In genomic region chr20:4013041-4013440, GRCh38 we compare ENCODE assay signal across 18 cellular contexts. TPM values are rescaled to one million over a fixed set of nuclear protein-coding genes. Genes with fewer than 3 reads are reported as not detected.
DNase-seq lines count a peak whose midpoint lies in the region; ATAC-seq, FAIRE-seq and TF ChIP-seq lines count a peak whose summit lies in the region.
"Had no signal": no experiment of that assay in that cellular context is flagged by ENCODE, and none has a peak within 500 bp of the region (broad histone marks: within the 10 kb centered on the region; RNA-seq: fewer than 3 reads in every experiment).

No MANE protein-coding gene starts in this region.

- TF ChIP-seq EP300 in stomach (IDR thresholded peaks at IDR 0.05) = no peak

- H3K4me3 ChIP-seq in DND-41 (ENCODE audit: low read depth in 1 of 2, low read length in 2 of 2) (no peak overlapping the region), WI38 (ENCODE audit: low read depth, low read length) (peak overlapping the region; percentile 95), stomach (peak overlapping the region in 1 of 4 donors; percentile 68)
- H3K4me3 ChIP-seq: neural progenitor cell, SJCRH30 had no signal

- 0 out of 2 replicates have a peak overlapping the region, but pooled peaks have one; percentile 88 for H3K9ac ChIP-seq in DND-41 (ENCODE audit: low read depth, low read length)
- H3K9ac ChIP-seq: neural progenitor cell had no signal

- H2AFZ ChIP-seq in DND-41 (ENCODE audit: low read depth, low read length) = no peak overlapping the region
- H2AFZ ChIP-seq: neural progenitor cell had no signal

- TF ChIP-seq POLR2A in stomach (IDR thresholded peaks at IDR 0.05) = no peak

- peaks cover 21% of the 10 kb centered on the region for H4K20me1 ChIP-seq in DND-41 (ENCODE audit: insufficient read depth, low read length)

- H3K27me3 ChIP-seq in DND-41 (ENCODE audit: insufficient read depth, low read length, poor library complexity) (no peaks in the 10 kb centered on the region), stomach (no peaks in the 10 kb centered on the region)
- H3K27me3 ChIP-seq: SJCRH30 had no signal

- DNase-seq in DND-41 (no peak), frontal cortex (ENCODE audit: low spot score in 2 of 2) (no peak), stomach (no peak), ACHN (no peak), middle frontal gyrus (ENCODE audit: extremely low spot score, low spot score) (no peak), NK-92 (lab: John Stamatoyannopoulos, UW; ENCODE audit: unreplicated experiment) (no peak)
- DNase-seq: activated CD4-positive, alpha-beta T cell treated with anti-CD3 and anti-CD28 coated beads for 1 hour; activated CD8-positive, alpha-beta memory T cell treated with anti-CD3 and anti-CD28 coated beads, Interleukin-2, amount 50 U/mL, for 4 hours; Caco-2; effector CD4-positive, alpha-beta T cell; NCI-H1048; NCI-H526 treated with DMSO at 0.1 percent for 48 hours; SJCRH30; T1000 had no signal

- peaks cover 69% of the 10 kb centered on the region for H3K79me2 ChIP-seq in DND-41 (ENCODE audit: insufficient read depth, low read length)

- in situ Hi-C loops in ACHN (cut with HindIII; ENCODE audit: low pct_ligation_motif_present, low pct_unique_long_range_greater_than_20kb, low sequenced_read_pairs) = no loop called here

- WGBS in stomach, 5 donors = 59 to 76% (median 70%) methylated on average over 2 of the region's 2 CpGs

- H3K36me3 ChIP-seq in DND-41 (ENCODE audit: insufficient read depth, low read length) (peaks cover 16% of the 10 kb centered on the region), stomach (no peaks in the 10 kb centered on the region)
- H3K36me3 ChIP-seq: neural progenitor cell, SJCRH30 had no signal

- H3K4me2 ChIP-seq in DND-41 (ENCODE audit: insufficient read depth, low read length) = peak overlapping the region; percentile 92; the same call in 1 of the 2 replicates

- TF ChIP-seq CTCF in DND-41 (IDR thresholded peaks at IDR 0.05; ENCODE audit: borderline replicate concordance, extremely low read depth, low read length, poor library complexity, severe bottlenecking) = no peak
- TF ChIP-seq CTCF in WI38 (IDR thresholded peaks at IDR 0.05; ENCODE audit: low read depth, low read length) = no peak
- no peak for TF ChIP-seq CTCF in stomach (IDR thresholded peaks at IDR 0.05)

- peaks cover 48% of the 10 kb centered on the region for H3K4me1 ChIP-seq in DND-41 (ENCODE audit: insufficient read depth, low read length)
- H3K4me1 ChIP-seq in stomach = peaks cover 16 to 64% (median 29%) of the 10 kb centered on the region in 4 donors

- peak; percentile 6 for FAIRE-seq in frontal cortex (lab: Jason Lieb, UNC)

- H3K9me3 ChIP-seq in DND-41 (ENCODE audit: insufficient read depth, low read length, severe bottlenecking) (no peaks in the 10 kb centered on the region), stomach (no peaks in the 10 kb centered on the region)
- H3K9me3 ChIP-seq: Caco-2, SJCRH30 had no signal

- intact Hi-C loops in stomach (cut with DNase I; ENCODE audit: low total_unique reads) = loop anchor here (10.0 kb wide), 1 partner anchor 72 kb away; no protein-coding TSS in a partner anchor

- ATAC-seq in DND-41 (ENCODE audit: insufficient read depth, low read depth) (no peak), HG02973 (IDR thresholded peaks at IDR 0.05; ENCODE audit: unreplicated experiment) (no peak)
- ATAC-seq: stimulated activated memory B cell treated with anti-CD40 and anti-IgM and Interleukin-4, amounts not matched to agents 10 μg/mL and 1 μg/mL and 100 μg/mL, for 72 hours had no signal

- H3K27ac ChIP-seq in DND-41 (ENCODE audit: low read length) = no peak overlapping the region
- H3K27ac ChIP-seq in stomach = peak overlapping the region in 4 of 5 donors; percentile 0 to 93 (median 85)
- H3K27ac ChIP-seq: neural progenitor cell, SJCRH30 had no signal

RNA-seq across cellular contexts. Expression of gene RNF24, which starts 2.3 kb away (rescaled TPM):
- total RNA-seq in frontal cortex (24.1 TPM), stomach (10 to 100 TPM in 2 of 5 donors, 1 to 10 TPM in 3; 1.3 to 12.2 (median 7.2) TPM)
- 1 to 10 TPM; 2.2 to 3.7 (median 2.3) TPM for polyA plus RNA-seq in stomach
